Comparison of ENCODE assay signal across 16 cellular contexts in genomic region chr1:5921671-5922070, GRCh38.
DNase-seq lines count a peak whose midpoint lies in the region; FAIRE-seq and TF ChIP-seq lines count a peak whose summit lies in the region.
"Had no signal": no experiment of that assay in that cellular context is flagged by ENCODE, and none has a peak within 500 bp of the region (broad histone marks: within the 10 kb centered on the region; RNA-seq: fewer than 3 reads in every experiment).

No MANE protein-coding gene starts in this region.

- intact Hi-C loops in vagina (cut with DNase I): no loop called here

- H3K36me3 ChIP-seq in bronchial epithelial cell (ENCODE audit: control insufficient read depth, insufficient read depth, low read length) (no peaks in the 10 kb centered on the region), vagina (peaks cover 0 to under 1% of the 10 kb centered on the region in 2 donors)
- H3K36me3 ChIP-seq: BE2C had no signal

- no peaks in the 10 kb centered on the region for H3K27me3 ChIP-seq in bronchial epithelial cell (ENCODE audit: control insufficient read depth, insufficient read depth, low read length)
- no peaks in the 10 kb centered on the region for H3K27me3 ChIP-seq in vagina
- H3K27me3 ChIP-seq: BE2C had no signal

- H3K27ac ChIP-seq in vagina: no peak overlapping the region

- DNase-seq in AG10803 (ENCODE audit: low read depth) (peak; percentile 54), bronchial epithelial cell (ENCODE audit: low read depth) (no peak), nephron progenitor cell (no peak), vagina (ENCODE audit: extremely low spot score in 2 of 2) (peak; percentile 49), T-helper 2 cell (no peak), NCI-H146 treated with DMSO at 0.1 percent for 48 hours (lab: John Stamatoyannopoulos, UW; ENCODE audit: unreplicated experiment) (no peak), DMS53 (lab: John Stamatoyannopoulos, UW) (no peak)
- DNase-seq: 8988T; BE2C; Caco-2; CD8-positive, alpha-beta memory T cell; H7 had no signal

- no peaks in the 10 kb centered on the region for H3K4me1 Mint-ChIP-seq in nephron progenitor cell
- H3K4me1 Mint-ChIP-seq: CD8-positive, alpha-beta memory T cell; GM23338 had no signal

- TF ChIP-seq CTCF in AG10803 (conservative IDR thresholded peaks at IDR 0.05; ENCODE audit: low read length) (peak; percentile 42), bronchial epithelial cell (IDR thresholded peaks at IDR 0.05; ENCODE audit: insufficient read depth, low read length, severe bottlenecking) (no peak), nephron progenitor cell (IDR thresholded peaks at IDR 0.05) (no peak), vagina (IDR thresholded peaks at IDR 0.05) (no peak)

- H3K9me3 Mint-ChIP-seq in nephron progenitor cell: no peaks in the 10 kb centered on the region
- H3K9me3 Mint-ChIP-seq: GM23338 had no signal

- H3K27me3 Mint-ChIP-seq in nephron progenitor cell (ENCODE audit: low read depth, poor library complexity): no peaks in the 10 kb centered on the region
- H3K27me3 Mint-ChIP-seq: CD8-positive, alpha-beta memory T cell had no signal

- peaks cover 28% of the 10 kb centered on the region for H3K36me3 Mint-ChIP-seq in nephron progenitor cell (ENCODE audit: low read depth)

- FAIRE-seq in bronchial epithelial cell (lab: Jason Lieb, UNC): peak; percentile 82
- FAIRE-seq: GM12878, GM18507, K562 had no signal

- H3K4me3 Mint-ChIP-seq in nephron progenitor cell: no peak overlapping the region
- H3K4me3 Mint-ChIP-seq: GM23338 had no signal

- peak overlapping the region; percentile 60 for H3K27ac Mint-ChIP-seq in nephron progenitor cell
- H3K27ac Mint-ChIP-seq: CD8-positive, alpha-beta memory T cell; GM23338 had no signal

- no peak for TF ChIP-seq POLR2A in vagina (IDR thresholded peaks at IDR 0.05)

- H3K4me3 ChIP-seq in AG10803 (ENCODE audit: low read length) (no peak overlapping the region), bronchial epithelial cell (ENCODE audit: low read depth, low read length) (no peak overlapping the region), vagina (no peak overlapping the region)
- H3K4me3 ChIP-seq: GM12878, GM23338, K562 had no signal

- no peaks in the 10 kb centered on the region for H3K9me3 ChIP-seq in vagina
- H3K9me3 ChIP-seq: BE2C, Caco-2 had no signal

- no peaks in the 10 kb centered on the region for H3K4me1 ChIP-seq in vagina
- H3K4me1 ChIP-seq: Caco-2 had no signal

Comparison
In these comparisons a context has a peak if more than half of its experiments do, and no peak if none do; other contexts are left out.
1. DNase-seq: peak in AG10803 (single experiment) and vagina (2 of 2); none in bronchial epithelial cell (single experiment), nephron progenitor cell (single experiment), T-helper 2 cell (0 of 5), NCI-H146 treated with DMSO at 0.1 percent for 48 hours (single experiment) and DMS53 (single experiment).